In genomic region chr10:123496996-123497660, GRCh38 we compare ENCODE assay signal across 22 cellular contexts.
DNase-seq lines count a peak whose midpoint lies in the region; ATAC-seq lines count a peak whose summit lies in the region.
"Had no signal": no experiment of that assay in that cellular context is flagged by ENCODE, and none has a peak within 500 bp of the region (broad histone marks: within the 10 kb centered on the region; RNA-seq: fewer than 3 reads in every experiment).

No MANE protein-coding gene starts in this region.

- no peak for ATAC-seq in HG03520 (IDR thresholded peaks at IDR 0.05; ENCODE audit: unreplicated experiment)
- ATAC-seq: activated T-cell treated with anti-CD3 and anti-CD28 coated beads, Interleukin-2, amount 50 U/mL, for 4 hours; body of pancreas; CD8-positive, alpha-beta T cell; natural killer cell; stimulated activated naive CD8-positive, alpha-beta T cell treated with anti-CD3 and anti-CD28 coated beads, Interleukin-15, Interleukin-2, amounts not matched to agents 100 U/mL and 50 U/mL, for 24 hours had no signal

- DNase-seq in NCI-H82 (lab: John Stamatoyannopoulos, UW): peak; percentile 47
- no peak for DNase-seq in NCI-H82 treated with DMSO at 0.1 percent for 48 hours (lab: John Stamatoyannopoulos, UW; ENCODE audit: unreplicated experiment)
- DNase-seq in NCI-H146 treated with DMSO at 0.1 percent for 48 hours (lab: John Stamatoyannopoulos, UW; ENCODE audit: unreplicated experiment): peak; percentile 78
- peak; percentile 49 for DNase-seq in NCI-H748 treated with DMSO at 0.1 percent for 48 hours (lab: John Stamatoyannopoulos, UW)
- no peak for DNase-seq in GM19240 (ENCODE audit: insufficient read length, low spot score)
- DNase-seq in amygdala (lab: John Stamatoyannopoulos, UW): no peak
- no peak for DNase-seq in activated CD4-positive, alpha-beta T cell treated with anti-CD3 and anti-CD28 coated beads for 48 hours
- DNase-seq: activated CD4-positive, alpha-beta T cell treated with anti-CD3 and anti-CD28 coated beads, Interleukin-2, amount 10 ng/mL, durations not matched to agents 24 days and 14 days; activated naive CD4-positive, alpha-beta T cell treated with Interleukin-2 at 50 U/mL for 16 hours; activated T-cell treated with anti-CD3 and anti-CD28 coated beads, Interleukin-2, amount 50 U/mL, for 4 hours; body of pancreas; CD8-positive, alpha-beta T cell; DMS 273 treated with DMSO at 0.1 percent for 48 hours; EL; hypothalamus; islet precursor cell; natural killer cell; NCI-H2227 treated with DMSO at 0.1 percent for 48 hours; SHP77; stimulated activated naive CD8-positive, alpha-beta T cell treated with anti-CD3 and anti-CD28 coated beads, Interleukin-15, Interleukin-2, amounts not matched to agents 100 U/mL and 50 U/mL, for 24 hours; uterus had no signal

Comparison
In these comparisons a context has a peak if more than half of its experiments do, and no peak if none do; other contexts are left out.
1. DNase-seq: peak in NCI-H82 (single experiment), NCI-H146 treated with DMSO at 0.1 percent for 48 hours (single experiment) and NCI-H748 treated with DMSO at 0.1 percent for 48 hours (single experiment); none in NCI-H82 treated with DMSO at 0.1 percent for 48 hours (single experiment), GM19240 (single experiment), amygdala (0 of 56) and activated CD4-positive, alpha-beta T cell treated with anti-CD3 and anti-CD28 coated beads for 48 hours (single experiment).